ENCODE assay signal across 8 cellular contexts in the genomic region with DNA sequence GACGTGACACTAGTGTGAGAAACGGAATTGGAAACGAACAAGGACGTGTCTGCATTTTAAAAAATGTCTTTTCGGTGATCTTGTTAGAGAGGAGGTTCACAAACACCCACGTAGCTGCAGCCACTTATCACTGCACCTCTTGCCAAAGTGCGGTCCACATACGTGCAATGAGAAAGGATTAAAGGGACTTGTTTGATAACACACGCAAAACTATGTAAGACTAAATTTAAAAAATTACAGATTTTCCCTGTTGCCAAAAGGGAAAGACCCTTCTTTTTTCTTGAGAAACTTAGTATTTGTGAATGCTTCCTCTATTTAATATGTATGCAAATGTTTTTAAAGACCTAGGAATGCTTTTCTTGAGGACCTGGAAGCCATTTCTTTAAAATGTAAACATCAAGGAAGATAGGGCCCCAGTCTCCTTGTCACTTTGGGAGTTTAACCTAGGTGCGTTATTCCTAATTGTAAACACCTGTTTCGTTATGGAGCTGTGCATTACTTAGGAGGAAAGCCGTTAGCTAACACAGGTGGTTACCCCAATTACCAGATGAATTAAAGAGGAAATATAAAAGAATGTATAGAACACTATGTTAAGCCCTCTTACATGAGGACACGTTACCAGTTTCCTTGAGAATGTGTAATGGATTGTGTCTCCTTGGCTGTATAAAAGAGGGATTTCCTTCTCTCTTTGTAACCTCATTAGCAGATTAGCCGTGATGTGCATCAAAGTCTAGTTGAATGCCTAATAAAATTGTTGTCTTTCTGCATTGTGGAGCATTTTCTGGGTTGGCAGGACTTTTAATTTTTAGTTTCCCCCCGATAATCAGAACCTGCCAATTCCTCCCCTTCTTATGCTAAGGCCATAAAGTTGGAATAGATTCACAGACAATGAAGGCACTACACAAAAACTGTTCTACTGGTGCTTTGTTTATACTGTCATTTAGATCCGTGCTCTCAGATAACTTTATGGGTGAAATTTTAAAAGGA. TPM values are rescaled to one million over a fixed set of nuclear protein-coding genes. Genes with fewer than 3 reads are reported as not detected.
DNase-seq lines count a peak whose midpoint lies in the region; ATAC-seq and TF ChIP-seq lines count a peak whose summit lies in the region.

No MANE protein-coding gene starts in this region.

- peak; percentile 48 for DNase-seq in DMS79 treated with DMSO at 0.1 percent for 48 hours (lab: John Stamatoyannopoulos, UW)
- no peak for DNase-seq in DMS79 (lab: John Stamatoyannopoulos, UW)
- peak; percentile 56 for DNase-seq in cerebellar cortex (ENCODE audit: low spot score)
- DNase-seq in sciatic nerve (ENCODE audit: low spot score), result no peak
- DNase-seq in kidney tubule cell (ENCODE audit: low spot score), result no peak
- no peak for DNase-seq in GM19238 (ENCODE audit: insufficient read length, low spot score)

- H3K9me2 ChIP-seq in Loucy (replicated peaks; ENCODE audit: low read depth, low read length), result no peaks in the 10 kb centered on the region

- TF ChIP-seq CTCF in Loucy (conservative IDR thresholded peaks at IDR 0.05; ENCODE audit: low read length), result no peak

- H3K4me3 ChIP-seq in Loucy (ENCODE audit: low read length, poor library complexity, severe bottlenecking), result peak overlapping the region; percentile 86
- H3K4me3 ChIP-seq in mucosa of stomach (ENCODE audit: low read length), result peak overlapping the region; percentile 89

- intact Hi-C loops in sciatic nerve (cut with DNase I), result no loop called here

- H3K9me3 ChIP-seq in Loucy (ENCODE audit: insufficient read depth, low read depth, low read length) (no peaks in the 10 kb centered on the region), mucosa of stomach (ENCODE audit: control insufficient read depth, low read length) (no peaks in the 10 kb centered on the region)

- no peaks in the 10 kb centered on the region for H3K36me3 ChIP-seq in Loucy (ENCODE audit: insufficient read depth, low read length)
- no peaks in the 10 kb centered on the region for H3K36me3 ChIP-seq in mucosa of stomach (ENCODE audit: control insufficient read depth, insufficient read depth, low read length)

- H3K4me2 ChIP-seq in Loucy (ENCODE audit: low read depth, low read length, poor library complexity, severe bottlenecking), result peak overlapping the region; percentile 72

- peak overlapping the region; percentile 96 for H2AFZ ChIP-seq in Loucy (ENCODE audit: low read length)

- no peaks in the 10 kb centered on the region for H4K20me1 ChIP-seq in Loucy (ENCODE audit: insufficient read depth, low read length, poor library complexity, severe bottlenecking)

- H3K79me2 ChIP-seq in Loucy (ENCODE audit: insufficient read depth, low read length), result no peaks in the 10 kb centered on the region

- H3K27me3 ChIP-seq in Loucy (ENCODE audit: insufficient read depth, low read length, poor library complexity, severe bottlenecking) (no peaks in the 10 kb centered on the region), mucosa of stomach (ENCODE audit: control insufficient read depth, insufficient read depth, low read length) (no peaks in the 10 kb centered on the region)

- H3F3A ChIP-seq in Loucy (ENCODE audit: low read depth), result no peaks in the 10 kb centered on the region

- ATAC-seq in sciatic nerve, result no peak

- H3K9ac ChIP-seq in Loucy (ENCODE audit: low read depth, low read length, poor library complexity, severe bottlenecking), result peak overlapping the region; percentile 75
- peak overlapping the region; percentile 89 for H3K9ac ChIP-seq in mucosa of stomach (ENCODE audit: low read length)

- H3K4me1 ChIP-seq in Loucy (ENCODE audit: insufficient read depth, low read length, poor library complexity, severe bottlenecking) (peaks cover 18% of the 10 kb centered on the region), mucosa of stomach (ENCODE audit: control insufficient read depth, insufficient read depth, low read length) (peaks cover 17% of the 10 kb centered on the region)

RNA-seq across cellular contexts. Expression of a gene that starts 1.0 kb away (rescaled TPM):
- total RNA-seq in sciatic nerve, result 1.9 TPM

Comparison
In these comparisons a context has a peak if more than half of its experiments do, and no peak if none do; other contexts are left out.
1. DNase-seq: peak in DMS79 treated with DMSO at 0.1 percent for 48 hours (single experiment) and cerebellar cortex (single experiment); none in DMS79 (single experiment), sciatic nerve (single experiment), kidney tubule cell (single experiment) and GM19238 (single experiment).